ENCODE assay signal across 23 cellular contexts in the genomic region with DNA sequence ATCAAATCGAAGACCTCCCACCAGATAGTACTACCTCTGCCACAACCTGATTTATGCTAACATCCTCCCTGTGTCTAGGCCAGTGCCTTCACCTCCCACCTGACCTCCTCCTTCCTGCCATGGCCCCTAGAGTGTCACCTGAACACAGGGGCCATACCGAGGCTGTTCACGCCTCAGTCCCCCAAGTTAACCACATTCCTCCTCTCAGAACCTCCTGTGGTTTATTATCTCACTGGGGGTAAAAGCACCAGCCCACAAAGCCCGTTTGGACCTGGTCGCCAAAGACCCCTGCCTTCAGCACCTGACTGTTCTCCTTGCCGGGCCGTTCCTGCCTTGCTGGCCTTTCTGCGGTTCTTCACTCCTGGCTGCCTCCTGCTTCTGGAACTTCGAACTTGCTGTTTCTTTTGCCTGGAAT. TPM values are rescaled to one million over a fixed set of nuclear protein-coding genes. Genes with fewer than 3 reads are reported as not detected.
DNase-seq lines count a peak whose midpoint lies in the region; ATAC-seq and TF ChIP-seq lines count a peak whose summit lies in the region.
"Had no signal": no experiment of that assay in that cellular context is flagged by ENCODE, and none has a peak within 500 bp of the region (broad histone marks: within the 10 kb centered on the region; RNA-seq: fewer than 3 reads in every experiment).

No MANE protein-coding gene starts in this region.

- H3K4me1 Mint-ChIP-seq in stimulated activated memory B cell treated with anti-CD40 and anti-IgM and Interleukin-4, amounts not matched to agents 10 μg/mL and 1 μg/mL and 100 μg/mL, for 72 hours: no peaks in the 10 kb centered on the region
- H3K4me1 Mint-ChIP-seq: CD8-positive, alpha-beta memory T cell; T-helper 17 cell had no signal

- in situ Hi-C loops in GM13977 (cut with MboI; ENCODE audit: low pct_unique_long_range_greater_than_20kb, low sequenced_read_pairs, unreplicated experiment): no loop called here

- no peaks in the 10 kb centered on the region for H3K36me3 Mint-ChIP-seq in stimulated activated memory B cell treated with anti-CD40 and anti-IgM and Interleukin-4, amounts not matched to agents 10 μg/mL and 1 μg/mL and 100 μg/mL, for 72 hours
- H3K36me3 Mint-ChIP-seq: activated CD4-positive, alpha-beta memory T cell treated with anti-CD3 and anti-CD28 coated beads for 36 hours; CD8-positive, alpha-beta memory T cell had no signal

- H3K27me3 Mint-ChIP-seq in stimulated activated memory B cell treated with anti-CD40 and anti-IgM and Interleukin-4, amounts not matched to agents 10 μg/mL and 1 μg/mL and 100 μg/mL, for 72 hours: no peaks in the 10 kb centered on the region
- H3K27me3 Mint-ChIP-seq: activated CD4-positive, alpha-beta memory T cell treated with anti-CD3 and anti-CD28 coated beads for 36 hours; activated T-cell treated with anti-CD3 and anti-CD28 coated beads, Interleukin-2, amount 50 U/mL, for 24 hours; T-helper 17 cell had no signal

- peak; percentile 57 for ATAC-seq in GM19023 (IDR thresholded peaks at IDR 0.05; ENCODE audit: unreplicated experiment)
- ATAC-seq in HG02623 (IDR thresholded peaks at IDR 0.05; ENCODE audit: unreplicated experiment): peak; percentile 53
- ATAC-seq in HG03354 (IDR thresholded peaks at IDR 0.05; ENCODE audit: poor library complexity, severe bottlenecking, unreplicated experiment): peak; percentile 78
- peak; percentile 80 for ATAC-seq in stimulated activated memory B cell treated with anti-CD40 and anti-IgM and Interleukin-4, amounts not matched to agents 10 μg/mL and 1 μg/mL and 100 μg/mL, for 72 hours
- ATAC-seq: T-helper 17 cell had no signal

- no peaks in the 10 kb centered on the region for H3K9me3 Mint-ChIP-seq in stimulated activated memory B cell treated with anti-CD40 and anti-IgM and Interleukin-4, amounts not matched to agents 10 μg/mL and 1 μg/mL and 100 μg/mL, for 72 hours
- H3K9me3 Mint-ChIP-seq: activated CD4-positive, alpha-beta memory T cell treated with anti-CD3 and anti-CD28 coated beads for 36 hours; activated T-cell treated with anti-CD3 and anti-CD28 coated beads, Interleukin-2, amount 50 U/mL, for 24 hours; CD8-positive, alpha-beta memory T cell had no signal

- no peak overlapping the region for H3K27ac Mint-ChIP-seq in stimulated activated memory B cell treated with anti-CD40 and anti-IgM and Interleukin-4, amounts not matched to agents 10 μg/mL and 1 μg/mL and 100 μg/mL, for 72 hours
- H3K27ac Mint-ChIP-seq: activated CD4-positive, alpha-beta memory T cell treated with anti-CD3 and anti-CD28 coated beads for 36 hours; activated T-cell treated with anti-CD3 and anti-CD28 coated beads, Interleukin-2, amount 50 U/mL, for 24 hours; CD8-positive, alpha-beta memory T cell; T-helper 17 cell had no signal

- DNase-seq in GM20000 (ENCODE audit: low spot score) (no peak), GM13977 (ENCODE audit: low spot score) (no peak), ureter (ENCODE audit: low spot score) (no peak)
- DNase-seq: activated CD4-positive, alpha-beta memory T cell treated with anti-CD3 and anti-CD28 coated beads for 36 hours; activated naive CD4-positive, alpha-beta T cell treated with Interleukin-2 at 50 U/mL for 16 hours; activated T-cell treated with anti-CD3 and anti-CD28 coated beads, Interleukin-2, amount 50 U/mL, for 24 hours; anterior cingulate cortex; CD8-positive, alpha-beta memory T cell; cerebellar nuclear complex; GOT3; hypothalamus; NCI-H1436; NCI-H69; occipital lobe; retina; SJCRH30; spleen; T-helper 17 cell; WERI-Rb-1 had no signal

- TF ChIP-seq CTCF in GM20000 (IDR thresholded peaks at IDR 0.05; ENCODE audit: extremely low read depth, missing control alignments) (no peak), GM13977 (IDR thresholded peaks at IDR 0.05; ENCODE audit: extremely low read depth, insufficient read depth, missing control alignments) (no peak)

- no peak overlapping the region for H3K4me3 Mint-ChIP-seq in stimulated activated memory B cell treated with anti-CD40 and anti-IgM and Interleukin-4, amounts not matched to agents 10 μg/mL and 1 μg/mL and 100 μg/mL, for 72 hours
- H3K4me3 Mint-ChIP-seq: activated CD4-positive, alpha-beta memory T cell treated with anti-CD3 and anti-CD28 coated beads for 36 hours; activated T-cell treated with anti-CD3 and anti-CD28 coated beads, Interleukin-2, amount 50 U/mL, for 24 hours; CD8-positive, alpha-beta memory T cell; T-helper 17 cell had no signal

RNA-seq across cellular contexts. Expression of gene MAS1, which starts 13.7 kb away (rescaled TPM):
- total RNA-seq in ureter: not detected
- total RNA-seq: activated CD4-positive, alpha-beta memory T cell treated with anti-CD3 and anti-CD28 coated beads for 36 hours; CD8-positive, alpha-beta memory T cell; occipital lobe; spleen; T-helper 17 cell had no signal
